ENCODE assay signal across 8 cellular contexts in genomic region chr4:98928131-98928504, GRCh38. TPM values are rescaled to one million over a fixed set of nuclear protein-coding genes. Genes with fewer than 3 reads are reported as not detected.
DNase-seq lines count a peak whose midpoint lies in the region; ATAC-seq and TF ChIP-seq lines count a peak whose summit lies in the region.

No MANE protein-coding gene starts in this region.

- peak overlapping the region; percentile 90 for H3K27ac Mint-ChIP-seq in neural progenitor cell

- H3K27ac ChIP-seq in HUES64 (ENCODE audit: low read depth, low read length) = peak overlapping the region; percentile 94
- peak overlapping the region; percentile 99 for H3K27ac ChIP-seq in RWPE1
- peak overlapping the region; percentile 87 for H3K27ac ChIP-seq in neural progenitor cell
- H3K27ac ChIP-seq in subcutaneous abdominal adipose tissue (ENCODE audit: low read depth, low read length) = peak overlapping the region; percentile 100

- POLR2A ChIA-PET in RWPE1 (lab: Yijun Ruan, JAX; ENCODE audit: low non-redundant PET) = no interaction called here

- H3F3A ChIP-seq in neural progenitor cell (ENCODE audit: low read depth) = peaks cover 12% of the 10 kb centered on the region

- no peak for TF ChIP-seq CTCF in RWPE1 (conservative IDR thresholded peaks at IDR 0.05; ENCODE audit: low read depth)
- TF ChIP-seq CTCF in foreskin fibroblast (IDR thresholded peaks at IDR 0.05; ENCODE audit: low read depth, low read length) = no peak
- no peak for TF ChIP-seq CTCF in neural progenitor cell (IDR thresholded peaks at IDR 0.05)

- H3K4me3 ChIP-seq in HUES64 (ENCODE audit: low read length) (peak overlapping the region; percentile 80), foreskin fibroblast (ENCODE audit: low read depth in 1 of 2, low read length in 2 of 2) (peak overlapping the region; percentile 85 to 92), neural progenitor cell (peak overlapping the region; percentile 98), subcutaneous abdominal adipose tissue (ENCODE audit: low read depth in 1 of 5, low read length in 5 of 5) (peak overlapping the region; percentile 77 to 97 (median 93))

- peak; percentile 36 for ATAC-seq in GM21381 (IDR thresholded peaks at IDR 0.05; ENCODE audit: unreplicated experiment)

- H3K79me2 ChIP-seq in neural progenitor cell (ENCODE audit: low read depth) = peaks cover 58% of the 10 kb centered on the region

- H3K27me3 ChIP-seq in HUES64 (ENCODE audit: insufficient read depth, low read length) (no peaks in the 10 kb centered on the region), neural progenitor cell (no peaks in the 10 kb centered on the region), subcutaneous abdominal adipose tissue (ENCODE audit: control insufficient read depth in 5 of 5, insufficient read depth in 4 of 5, low read length in 5 of 5) (no peaks in the 10 kb centered on the region)

- peak overlapping the region; percentile 99 for H3K4me2 ChIP-seq in neural progenitor cell

- H4K20me1 ChIP-seq in neural progenitor cell (ENCODE audit: low read depth) = peaks cover 29% of the 10 kb centered on the region

- H3K27me3 Mint-ChIP-seq in neural progenitor cell (ENCODE audit: insufficient read depth, low read depth) = peaks cover 5% of the 10 kb centered on the region

- peak overlapping the region; percentile 98 for H3K4me3 Mint-ChIP-seq in neural progenitor cell

- H3K4me1 ChIP-seq in HUES64 (ENCODE audit: insufficient read depth, low read length) = peaks cover 6% of the 10 kb centered on the region
- H3K4me1 ChIP-seq in neural progenitor cell = peaks cover 8% of the 10 kb centered on the region
- H3K4me1 ChIP-seq in subcutaneous abdominal adipose tissue (ENCODE audit: control insufficient read depth in 5 of 5, insufficient read depth in 5 of 5, low read length in 5 of 5) = peaks cover 3 to 20% (median 11%) of the 10 kb centered on the region in 5 donors

- H3K9ac ChIP-seq in HUES64 (ENCODE audit: low read depth, low read length) = peak overlapping the region; percentile 93
- H3K9ac ChIP-seq in neural progenitor cell = peak overlapping the region; percentile 92
- H3K9ac ChIP-seq in subcutaneous abdominal adipose tissue (ENCODE audit: low read length in 5 of 5) = peak overlapping the region; percentile 77 to 100 (median 98)

- peaks cover 5% of the 10 kb centered on the region for H3K4me1 Mint-ChIP-seq in neural progenitor cell

- H3K36me3 ChIP-seq in HUES64 (ENCODE audit: insufficient read depth, low read length) = peaks cover 25% of the 10 kb centered on the region
- H3K36me3 ChIP-seq in neural progenitor cell = peaks cover 7% of the 10 kb centered on the region
- no peaks in the 10 kb centered on the region for H3K36me3 ChIP-seq in subcutaneous abdominal adipose tissue (ENCODE audit: control insufficient read depth in 5 of 5, insufficient read depth in 5 of 5, low read length in 5 of 5)

- peaks cover 46% of the 10 kb centered on the region for H3K9me3 Mint-ChIP-seq in neural progenitor cell

- peak overlapping the region; percentile 88 for H2AFZ ChIP-seq in neural progenitor cell (replicated peaks)

- DNase-seq in DMS114 treated with DMSO at 0.1 percent for 48 hours (lab: John Stamatoyannopoulos, UW; ENCODE audit: unreplicated experiment) = peak; percentile 29
- peak; percentile 71 for DNase-seq in RWPE1 (ENCODE audit: low spot score)
- peak; percentile 89 for DNase-seq in activated effector memory CD4-positive, alpha-beta T cell treated with anti-CD3 and anti-CD28 coated beads, Interleukin-2, amount 50 U/mL, for 16 hours
- peak; percentile 70 to 88 for DNase-seq in foreskin fibroblast
- peak; percentile 93 for DNase-seq in neural progenitor cell (ENCODE audit: low spot score)

- peaks cover 19% of the 10 kb centered on the region for H3K9me3 ChIP-seq in HUES64 (ENCODE audit: insufficient read depth, low read depth, low read length)
- H3K9me3 ChIP-seq in neural progenitor cell (ENCODE audit: low read depth) = peaks cover 7% of the 10 kb centered on the region
- no peaks in the 10 kb centered on the region for H3K9me3 ChIP-seq in subcutaneous abdominal adipose tissue (ENCODE audit: control insufficient read depth in 5 of 5, low read length in 5 of 5)

- CTCF ChIA-PET in RWPE1 (lab: Yijun Ruan, JAX) = interaction anchor here (0.7 kb wide), 1 partner anchor 715 kb away, joined by 3 read pairs; no protein-coding TSS in a partner anchor

- under 1% methylated on average over 26 of the region's 26 CpGs for WGBS in HUES64

- peaks cover 32% of the 10 kb centered on the region for H3K36me3 Mint-ChIP-seq in neural progenitor cell

RNA-seq across cellular contexts. Expression of gene EIF4E, which starts 0.8 kb away (rescaled TPM):
- 138 TPM for polyA plus RNA-seq in HUES64 (2013, experiment 1 of 2)
- polyA plus RNA-seq in HUES64 (2013, experiment 2 of 2) = 151 TPM
- total RNA-seq in neural progenitor cell (ENCODE audit: low replicate concordance) = 249 and 340 TPM in 2 replicates

Comparison
In these comparisons a context has a peak if more than half of its experiments do, and no peak if none do; other contexts are left out.
1. Peak in every context shown above with its lines: DNase-seq, ATAC-seq, H3K4me3 ChIP-seq and H3K27ac ChIP-seq.
2. DNase-seq: peak in every context shown above with its lines; median percentile 93 in neural progenitor cell; 89 in activated effector memory CD4-positive, alpha-beta T cell treated with anti-CD3 and anti-CD28 coated beads, Interleukin-2, amount 50 U/mL, for 16 hours; 79 in foreskin fibroblast; 71 in RWPE1; 29 in DMS114 treated with DMSO at 0.1 percent for 48 hours.